ENCODE assay signal across 8 cellular contexts in genomic region chr1:226121587-226122400, GRCh38.
DNase-seq lines count a peak whose midpoint lies in the region; ATAC-seq and TF ChIP-seq lines count a peak whose summit lies in the region.

No MANE protein-coding gene starts in this region.

- peaks cover 31 to 34% of the 10 kb centered on the region in 2 donors for H3K4me1 ChIP-seq in duodenal mucosa (ENCODE audit: control insufficient read depth in 1 of 2, insufficient read depth in 2 of 2, low read length in 2 of 2)

- H3K4me3 ChIP-seq in duodenal mucosa (ENCODE audit: low read depth in 1 of 2, low read length in 2 of 2), result peak overlapping the region; percentile 73 to 75

- DNase-seq in AG09319 (ENCODE audit: extremely low read depth, low read depth) (no peak), NCI-H2196 treated with DMSO at 0.1 percent for 48 hours (lab: John Stamatoyannopoulos, UW; ENCODE audit: unreplicated experiment) (peak; percentile 77), medulla oblongata (ENCODE audit: extremely low spot score) (peak; percentile 63)
- peak; percentile 79 for DNase-seq in activated CD4-positive, alpha-beta T cell treated with anti-CD3 and anti-CD28 coated beads for 48 hours
- peak; percentile 24 to 55 for DNase-seq in stimulated activated CD8-positive, alpha-beta memory T cell treated with anti-CD3 and anti-CD28 coated beads, Interleukin-15, amount 100 ng/mL, for 4 hours (ENCODE audit: low read depth in 2 of 2)

- no peaks in the 10 kb centered on the region for H3K9me3 ChIP-seq in duodenal mucosa (ENCODE audit: control insufficient read depth in 1 of 2, low read length in 2 of 2)

- H3K27me3 ChIP-seq in duodenal mucosa (ENCODE audit: control insufficient read depth in 1 of 2, insufficient read depth in 2 of 2, low read length in 2 of 2), result no peaks in the 10 kb centered on the region

- peak overlapping the region; percentile 65 to 76 for H3K9ac ChIP-seq in duodenal mucosa (ENCODE audit: low read depth in 1 of 2, low read length in 2 of 2)

- peak overlapping the region; percentile 90 for H3K27ac ChIP-seq in duodenal mucosa (ENCODE audit: low read depth, low read length)

- peak; percentile 60 for ATAC-seq in GM18867 (IDR thresholded peaks at IDR 0.05; ENCODE audit: unreplicated experiment)
- peak; percentile 58 for ATAC-seq in HG03095 (IDR thresholded peaks at IDR 0.05; ENCODE audit: unreplicated experiment)

- peak; percentile 34 for TF ChIP-seq CTCF in AG09319 (IDR thresholded peaks at IDR 0.05; ENCODE audit: low read depth, low read length)

- H3K36me3 ChIP-seq in duodenal mucosa (ENCODE audit: control insufficient read depth in 1 of 2, insufficient read depth in 2 of 2, low read length in 2 of 2), result no peaks in the 10 kb centered on the region
